16 cellular contexts compared by ENCODE assay signal in genomic region chr10:83677795-83678194, GRCh38.
DNase-seq lines count a peak whose midpoint lies in the region; ATAC-seq and TF ChIP-seq lines count a peak whose summit lies in the region.
"Had no signal": no experiment of that assay in that cellular context is flagged by ENCODE, and none has a peak within 500 bp of the region (broad histone marks: within the 10 kb centered on the region; RNA-seq: fewer than 3 reads in every experiment).

No MANE protein-coding gene starts in this region.

- TF ChIP-seq POLR2A in heart left ventricle (IDR thresholded peaks at IDR 0.05): no peak

- ATAC-seq in heart left ventricle (peak; percentile 52 to 67 (median 59)), HG03135 (IDR thresholded peaks at IDR 0.05; ENCODE audit: unreplicated experiment) (peak; percentile 28), sciatic nerve (peak; percentile 36), HG03378 (IDR thresholded peaks at IDR 0.05; ENCODE audit: unreplicated experiment) (no peak)
- ATAC-seq: activated CD8-positive, alpha-beta T cell treated with anti-CD3 and anti-CD28 coated beads for 36 hours; body of pancreas had no signal

- peaks cover 0 to 9% (median 0%) of the 10 kb centered on the region in 12 donors for H3K4me1 ChIP-seq in heart left ventricle
- H3K4me1 ChIP-seq in right atrium auricular region: no peaks in the 10 kb centered on the region
- H3K4me1 ChIP-seq: body of pancreas, upper lobe of left lung had no signal

- H3K27ac ChIP-seq in heart left ventricle: no peak overlapping the region
- no peak overlapping the region for H3K27ac ChIP-seq in right atrium auricular region
- H3K27ac ChIP-seq: body of pancreas, RWPE1, upper lobe of left lung had no signal

- no peak for TF ChIP-seq CTCF in heart left ventricle (IDR thresholded peaks at IDR 0.05)
- TF ChIP-seq CTCF in right atrium auricular region (IDR thresholded peaks at IDR 0.05): no peak

- H3K36me3 ChIP-seq in heart left ventricle (no peaks in the 10 kb centered on the region), right atrium auricular region (no peaks in the 10 kb centered on the region)
- H3K36me3 ChIP-seq: upper lobe of left lung had no signal

- no peak overlapping the region for H3K4me3 ChIP-seq in heart left ventricle
- no peak overlapping the region for H3K4me3 ChIP-seq in right atrium auricular region
- H3K4me3 ChIP-seq: body of pancreas, upper lobe of left lung had no signal

- intact Hi-C loops in heart left ventricle (cut with DNase I): no loop called here
- intact Hi-C loops in sciatic nerve (cut with DNase I): loop anchor here (5.0 kb wide), 1 partner anchor 965 kb away; no protein-coding TSS in a partner anchor

- H3K27me3 ChIP-seq in heart left ventricle (no peaks in the 10 kb centered on the region), right atrium auricular region (no peaks in the 10 kb centered on the region)
- H3K27me3 ChIP-seq: body of pancreas, upper lobe of left lung had no signal

- 36 to 47% (median 41%) methylated on average over 4 of the region's 4 CpGs for WGBS in heart left ventricle, 4 donors

- H3K9me3 ChIP-seq in heart left ventricle (no peaks in the 10 kb centered on the region), right atrium auricular region (no peaks in the 10 kb centered on the region)
- H3K9me3 ChIP-seq: body of pancreas, upper lobe of left lung had no signal

- peak in 2 of 5 donors; percentile 29 to 32 for DNase-seq in heart left ventricle
- no peak for DNase-seq in right atrium auricular region (ENCODE audit: low spot score)
- peak; percentile 32 for DNase-seq in amniotic epithelial cell (ENCODE audit: low read depth)
- DNase-seq in sciatic nerve (ENCODE audit: low spot score): no peak
- DNase-seq in activated CD4-positive, alpha-beta T cell treated with anti-CD3 and anti-CD28 coated beads for 4 hours: no peak
- no peak for DNase-seq in activated CD4-positive, alpha-beta T cell treated with anti-CD3 and anti-CD28 coated beads for 1 hour
- DNase-seq: activated CD8-positive, alpha-beta T cell treated with anti-CD3 and anti-CD28 coated beads for 36 hours; activated gamma-delta T cell; immature natural killer cell; NCI-H1105; NCI-H524; upper lobe of left lung had no signal
